19 cellular contexts compared by ENCODE assay signal in the genomic region with DNA sequence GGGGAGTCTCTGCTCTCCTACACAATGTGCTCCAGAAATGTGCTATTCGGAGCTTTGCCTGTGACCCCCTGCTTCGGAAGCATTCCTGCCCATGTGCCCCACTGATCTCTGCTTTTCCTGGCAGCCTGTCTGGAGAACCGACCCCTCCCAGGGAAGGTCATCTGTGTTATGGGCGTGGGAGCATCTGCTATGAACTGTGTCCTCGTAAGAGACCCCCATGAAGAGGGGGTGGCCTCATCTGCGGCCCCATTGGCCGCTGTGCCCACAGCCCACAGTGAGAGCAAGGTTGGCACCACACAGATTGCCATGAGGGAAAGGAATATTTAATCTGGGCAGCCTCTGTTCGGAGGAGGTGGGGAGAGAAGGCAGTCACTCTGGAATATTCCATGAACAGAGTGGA.
"Had no signal": no experiment of that assay in that cellular context is flagged by ENCODE, and none has a peak within 500 bp of the region (broad histone marks: within the 10 kb centered on the region; RNA-seq: fewer than 3 reads in every experiment).

No MANE protein-coding gene starts in this region.

- H3K9me3 Mint-ChIP-seq: T-helper 2 cell treated with Interferon-gamma antibody and Interleukin-4, amounts not matched to agents 5 μg/mL and 100 μg/mL, for 36 hours had no signal

- H3K4me3 Mint-ChIP-seq: activated CD4-positive, alpha-beta memory T cell treated with anti-CD3 and anti-CD28 coated beads, Interleukin-2, amount 10 ng/mL, durations not matched to agents 7 days and 5 days; activated CD8-positive, alpha-beta memory T cell treated with anti-CD3 and anti-CD28 coated beads, Interleukin-2, amount 10 ng/mL, durations not matched to agents 7 days and 5 days; activated naive CD4-positive, alpha-beta T cell treated with anti-CD3 and anti-CD28 coated beads for 36 hours; T-helper 2 cell treated with Interferon-gamma antibody and Interleukin-4, amounts not matched to agents 5 μg/mL and 100 μg/mL, for 36 hours; WTC11 had no signal

- DNase-seq: activated CD4-positive, alpha-beta memory T cell treated with anti-CD3 and anti-CD28 coated beads, Interleukin-2, amount 10 ng/mL, durations not matched to agents 7 days and 5 days; activated CD4-positive, alpha-beta T cell treated with anti-CD3 and anti-CD28 coated beads for 48 hours; activated CD8-positive, alpha-beta memory T cell treated with anti-CD3 and anti-CD28 coated beads, Interleukin-2, amount 10 ng/mL, durations not matched to agents 7 days and 5 days; activated naive CD4-positive, alpha-beta T cell treated with anti-CD3 and anti-CD28 coated beads for 36 hours; activated T-cell treated with anti-CD3 and anti-CD28 coated beads, Interleukin-2, amount 50 U/mL, for 1 hour; body of pancreas; foreskin melanocyte; hypothalamus; stimulated activated CD4-positive, alpha-beta T cell treated with anti-CD3 and anti-CD28 coated beads, Interleukin-4, amount 100 ng/mL, for 4 hours; stimulated activated naive CD4-positive, alpha-beta T cell treated with Interleukin-2 at 50 U/mL for 16 hours; thyroid gland had no signal

- H3K4me1 Mint-ChIP-seq: activated CD4-positive, alpha-beta memory T cell treated with anti-CD3 and anti-CD28 coated beads, Interleukin-2, amount 10 ng/mL, durations not matched to agents 7 days and 5 days; activated CD8-positive, alpha-beta memory T cell treated with anti-CD3 and anti-CD28 coated beads, Interleukin-2, amount 10 ng/mL, durations not matched to agents 7 days and 5 days; WTC11 had no signal

- ATAC-seq: activated CD8-positive, alpha-beta memory T cell treated with anti-CD3 and anti-CD28 coated beads, Interleukin-2, amount 10 ng/mL, durations not matched to agents 7 days and 5 days; body of pancreas; left lung; pancreas; WTC11 had no signal

- H3K27ac Mint-ChIP-seq: activated CD4-positive, alpha-beta memory T cell treated with anti-CD3 and anti-CD28 coated beads, Interleukin-2, amount 10 ng/mL, durations not matched to agents 7 days and 5 days; activated CD8-positive, alpha-beta memory T cell treated with anti-CD3 and anti-CD28 coated beads, Interleukin-2, amount 10 ng/mL, durations not matched to agents 7 days and 5 days; activated naive CD4-positive, alpha-beta T cell treated with anti-CD3 and anti-CD28 coated beads for 36 hours; T-helper 2 cell treated with Interferon-gamma antibody and Interleukin-4, amounts not matched to agents 5 μg/mL and 100 μg/mL, for 36 hours; WTC11 had no signal

- FAIRE-seq: colon, keratinocyte, pancreas, TTC549 had no signal

- H3K36me3 Mint-ChIP-seq: activated CD8-positive, alpha-beta memory T cell treated with anti-CD3 and anti-CD28 coated beads, Interleukin-2, amount 10 ng/mL, durations not matched to agents 7 days and 5 days had no signal

- H3K27me3 ChIP-seq: body of pancreas, left lung, pancreas, spleen, thyroid gland had no signal

- H3K4me3 ChIP-seq: body of pancreas, left lung, pancreas, spleen, thyroid gland had no signal

- H3K36me3 ChIP-seq: left lung, pancreas, spleen, thyroid gland had no signal

- H3K27me3 Mint-ChIP-seq: activated CD4-positive, alpha-beta memory T cell treated with anti-CD3 and anti-CD28 coated beads, Interleukin-2, amount 10 ng/mL, durations not matched to agents 7 days and 5 days; activated CD8-positive, alpha-beta memory T cell treated with anti-CD3 and anti-CD28 coated beads, Interleukin-2, amount 10 ng/mL, durations not matched to agents 7 days and 5 days had no signal
